In the genomic region with DNA sequence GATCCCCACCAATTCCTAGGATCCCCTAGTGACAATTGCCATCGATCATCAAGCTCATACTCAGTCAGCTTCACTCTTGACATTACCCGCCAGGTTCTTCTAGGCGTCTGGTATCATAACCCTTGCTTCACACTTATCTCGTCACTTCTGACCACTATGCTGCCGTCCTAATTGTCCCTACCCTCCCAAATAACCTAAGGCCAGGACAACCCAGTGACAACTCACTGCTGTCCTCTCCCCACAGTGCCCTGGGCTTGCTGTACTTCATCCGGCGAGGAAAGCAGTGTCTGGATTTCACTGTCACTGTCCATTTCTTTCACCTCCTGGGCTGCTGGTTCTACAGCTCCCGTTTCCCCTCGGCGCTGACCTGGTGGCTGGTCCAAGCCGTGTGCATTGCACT, we compare ENCODE assay signal across 28 cellular contexts.
DNase-seq lines count a peak whose midpoint lies in the region; ATAC-seq and TF ChIP-seq lines count a peak whose summit lies in the region.
"Had no signal": no experiment of that assay in that cellular context is flagged by ENCODE, and none has a peak within 500 bp of the region (broad histone marks: within the 10 kb centered on the region; RNA-seq: fewer than 3 reads in every experiment).

No MANE protein-coding gene starts in this region.

- H3K4me1 Mint-ChIP-seq in activated naive CD8-positive, alpha-beta T cell (ENCODE audit: low read depth): peaks cover 60% of the 10 kb centered on the region
- H3K4me1 Mint-ChIP-seq in activated naive CD8-positive, alpha-beta T cell treated with anti-CD3 and anti-CD28 coated beads, Interleukin-2, amount 50 U/mL, for 24 hours: peaks cover 61% of the 10 kb centered on the region
- H3K4me1 Mint-ChIP-seq in memory B cell: peaks cover 52% of the 10 kb centered on the region
- peaks cover 77% of the 10 kb centered on the region for H3K4me1 Mint-ChIP-seq in stimulated activated memory B cell treated with anti-CD40 and anti-IgM and Interleukin-4, amounts not matched to agents 10 μg/mL and 1 μg/mL and 100 μg/mL, for 72 hours

- H3K27me3 Mint-ChIP-seq in activated naive CD8-positive, alpha-beta T cell: no peaks in the 10 kb centered on the region
- H3K27me3 Mint-ChIP-seq in activated naive CD8-positive, alpha-beta T cell treated with anti-CD3 and anti-CD28 coated beads, Interleukin-2, amount 50 U/mL, for 24 hours: peaks cover 2% of the 10 kb centered on the region
- H3K27me3 Mint-ChIP-seq in memory B cell: no peaks in the 10 kb centered on the region
- no peaks in the 10 kb centered on the region for H3K27me3 Mint-ChIP-seq in stimulated activated memory B cell treated with anti-CD40 and anti-IgM and Interleukin-4, amounts not matched to agents 10 μg/mL and 1 μg/mL and 100 μg/mL, for 72 hours
- H3K27me3 Mint-ChIP-seq: type B pancreatic cell had no signal

- no peaks in the 10 kb centered on the region for H3K9me3 ChIP-seq in RWPE2 (ENCODE audit: severe bottlenecking)
- H3K9me3 ChIP-seq: BE2C, Caco-2, colonic mucosa, prostate gland had no signal

- peak overlapping the region; percentile 64 for H3K27ac Mint-ChIP-seq in activated naive CD8-positive, alpha-beta T cell
- H3K27ac Mint-ChIP-seq in activated naive CD8-positive, alpha-beta T cell treated with anti-CD3 and anti-CD28 coated beads, Interleukin-2, amount 50 U/mL, for 24 hours: no peak overlapping the region
- H3K27ac Mint-ChIP-seq in memory B cell: peak overlapping the region; percentile 88
- H3K27ac Mint-ChIP-seq in stimulated activated memory B cell treated with anti-CD40 and anti-IgM and Interleukin-4, amounts not matched to agents 10 μg/mL and 1 μg/mL and 100 μg/mL, for 72 hours: peak overlapping the region; percentile 95
- H3K27ac Mint-ChIP-seq: activated T-helper 1 cell treated with anti-CD3 and anti-CD28 coated beads, Interleukin-12 subunit alpha, Interleukin-12 subunit beta, Interleukin-2, Interleukin-4 antibody, amounts not matched to agents 30 ng/mL and 10 ng/mL and 1 ng/mL, durations not matched to agents 14 hours and 24 hours and 36 hours; T-helper 2 cell treated with Interferon-gamma antibody and Interleukin-4, amounts not matched to agents 5 μg/mL and 100 μg/mL, for 36 hours; type B pancreatic cell had no signal

- DNase-seq in activated naive CD8-positive, alpha-beta T cell treated with anti-CD3 and anti-CD28 coated beads, Interleukin-2, amount 50 U/mL, for 24 hours: no peak
- peak; percentile 72 for DNase-seq in RWPE2 (ENCODE audit: low spot score)
- DNase-seq in memory B cell (ENCODE audit: low spot score in 2 of 2): no peak
- DNase-seq in glomerular visceral epithelial cell (ENCODE audit: extremely low spot score): no peak
- DNase-seq: ACHN; activated naive CD4-positive, alpha-beta T cell treated with anti-CD3 and anti-CD28 coated beads, Interleukin-2, amount 50 U/mL, for 16 hours; anterior cingulate cortex; BE2C; Caco-2; colonic mucosa; DMS79; effector CD8-positive, alpha-beta T cell; GDM1; hypothalamus; left colon; NCI-H2107; SHP77; stimulated activated CD4-positive, alpha-beta T cell treated with anti-CD3 and anti-CD28 coated beads, Interleukin-4, amount 100 ng/mL, for 1 hour had no signal

- H3K27me3 ChIP-seq in RWPE2 (ENCODE audit: insufficient read depth, poor library complexity, severe bottlenecking): no peaks in the 10 kb centered on the region
- H3K27me3 ChIP-seq: BE2C, colonic mucosa had no signal

- H3K9me3 Mint-ChIP-seq in activated naive CD8-positive, alpha-beta T cell (ENCODE audit: low read depth): no peaks in the 10 kb centered on the region
- H3K9me3 Mint-ChIP-seq in activated naive CD8-positive, alpha-beta T cell treated with anti-CD3 and anti-CD28 coated beads, Interleukin-2, amount 50 U/mL, for 24 hours: no peaks in the 10 kb centered on the region
- no peaks in the 10 kb centered on the region for H3K9me3 Mint-ChIP-seq in memory B cell
- no peaks in the 10 kb centered on the region for H3K9me3 Mint-ChIP-seq in stimulated activated memory B cell treated with anti-CD40 and anti-IgM and Interleukin-4, amounts not matched to agents 10 μg/mL and 1 μg/mL and 100 μg/mL, for 72 hours
- H3K9me3 Mint-ChIP-seq: activated T-helper 1 cell treated with anti-CD3 and anti-CD28 coated beads, Interleukin-12 subunit alpha, Interleukin-12 subunit beta, Interleukin-2, Interleukin-4 antibody, amounts not matched to agents 30 ng/mL and 10 ng/mL and 1 ng/mL, durations not matched to agents 14 hours and 24 hours and 36 hours; T-helper 2 cell treated with Interferon-gamma antibody and Interleukin-4, amounts not matched to agents 5 μg/mL and 100 μg/mL, for 36 hours; type B pancreatic cell had no signal

- H3K4me3 Mint-ChIP-seq in activated naive CD8-positive, alpha-beta T cell: no peak overlapping the region
- H3K4me3 Mint-ChIP-seq in activated naive CD8-positive, alpha-beta T cell treated with anti-CD3 and anti-CD28 coated beads, Interleukin-2, amount 50 U/mL, for 24 hours: no peak overlapping the region
- H3K4me3 Mint-ChIP-seq in memory B cell: no peak overlapping the region
- no peak overlapping the region for H3K4me3 Mint-ChIP-seq in stimulated activated memory B cell treated with anti-CD40 and anti-IgM and Interleukin-4, amounts not matched to agents 10 μg/mL and 1 μg/mL and 100 μg/mL, for 72 hours
- H3K4me3 Mint-ChIP-seq: activated T-helper 1 cell treated with anti-CD3 and anti-CD28 coated beads, Interleukin-12 subunit alpha, Interleukin-12 subunit beta, Interleukin-2, Interleukin-4 antibody, amounts not matched to agents 30 ng/mL and 10 ng/mL and 1 ng/mL, durations not matched to agents 14 hours and 24 hours and 36 hours; T-helper 2 cell treated with Interferon-gamma antibody and Interleukin-4, amounts not matched to agents 5 μg/mL and 100 μg/mL, for 36 hours; type B pancreatic cell had no signal

- H3K36me3 ChIP-seq in RWPE2 (ENCODE audit: low read depth): peaks cover 37% of the 10 kb centered on the region
- H3K36me3 ChIP-seq: colonic mucosa had no signal

- no peak for ATAC-seq in activated naive CD8-positive, alpha-beta T cell treated with anti-CD3 and anti-CD28 coated beads, Interleukin-2, amount 50 U/mL, for 24 hours
- ATAC-seq in RWPE2 (ENCODE audit: low read depth) (no peak), memory B cell (ENCODE audit: low read depth) (no peak), HG02970 (IDR thresholded peaks at IDR 0.05; ENCODE audit: low FRiP score, unreplicated experiment) (no peak), GM18868 (IDR thresholded peaks at IDR 0.05; ENCODE audit: unreplicated experiment) (no peak)
- no peak for ATAC-seq in stimulated activated memory B cell treated with anti-CD40 and anti-IgM and Interleukin-4, amounts not matched to agents 10 μg/mL and 1 μg/mL and 100 μg/mL, for 72 hours
- ATAC-seq: left colon, Panc1 had no signal

- no peak for TF ChIP-seq CTCF in RWPE2 (IDR thresholded peaks at IDR 0.05; ENCODE audit: poor library complexity, severe bottlenecking)

- peaks cover 9% of the 10 kb centered on the region for H3K4me1 ChIP-seq in RWPE2 (ENCODE audit: insufficient read depth, poor library complexity, severe bottlenecking)
- H3K4me1 ChIP-seq: BE2C, prostate gland had no signal

- H3K4me3 ChIP-seq in RWPE2 (ENCODE audit: severe bottlenecking): no peak overlapping the region
- H3K4me3 ChIP-seq: colonic mucosa, prostate gland had no signal

- H3K27ac ChIP-seq in RWPE2 (ENCODE audit: poor library complexity, severe bottlenecking): no peak overlapping the region
- H3K27ac ChIP-seq: colonic mucosa, epithelial cell of prostate, prostate gland had no signal

- peaks cover 4% of the 10 kb centered on the region for H3K36me3 Mint-ChIP-seq in activated naive CD8-positive, alpha-beta T cell
- H3K36me3 Mint-ChIP-seq in activated naive CD8-positive, alpha-beta T cell treated with anti-CD3 and anti-CD28 coated beads, Interleukin-2, amount 50 U/mL, for 24 hours (ENCODE audit: low read depth): peaks cover 26% of the 10 kb centered on the region
- H3K36me3 Mint-ChIP-seq in memory B cell: peaks cover 11% of the 10 kb centered on the region
- peaks cover 46% of the 10 kb centered on the region for H3K36me3 Mint-ChIP-seq in stimulated activated memory B cell treated with anti-CD40 and anti-IgM and Interleukin-4, amounts not matched to agents 10 μg/mL and 1 μg/mL and 100 μg/mL, for 72 hours
